In the genomic region with DNA sequence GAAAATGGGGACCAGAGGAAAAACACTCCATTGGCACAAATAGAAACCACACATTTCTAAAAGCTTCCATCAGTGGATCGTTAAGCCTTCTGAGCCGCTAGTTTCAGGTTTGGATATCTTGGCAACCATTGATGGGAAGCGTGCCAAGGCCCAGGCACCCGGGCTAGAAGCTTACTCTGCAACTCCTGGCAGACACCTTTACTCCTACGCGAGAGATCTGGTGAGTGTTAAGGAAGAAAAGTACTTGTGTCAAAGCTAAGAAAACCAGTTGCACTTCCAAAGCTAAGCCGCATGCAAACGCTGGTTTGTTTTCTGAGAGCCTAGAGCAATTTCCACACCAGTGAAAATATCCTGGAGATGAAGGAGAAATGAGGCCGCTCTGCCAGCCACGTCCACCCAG, we compare ENCODE assay signal across 17 cellular contexts.
DNase-seq lines count a peak whose midpoint lies in the region; ATAC-seq, FAIRE-seq and TF ChIP-seq lines count a peak whose summit lies in the region.
"Had no signal": no experiment of that assay in that cellular context is flagged by ENCODE, and none has a peak within 500 bp of the region (broad histone marks: within the 10 kb centered on the region; RNA-seq: fewer than 3 reads in every experiment).

No MANE protein-coding gene starts in this region.

- peak overlapping the region; percentile 37; the same call in 1 of the 2 replicates for H3K14ac ChIP-seq in IMR-90 (replicated peaks; ENCODE audit: low read depth, low read length)

- H3K9me3 ChIP-seq in IMR-90 (ENCODE audit: control insufficient read depth, insufficient read depth, low read length) = no peaks in the 10 kb centered on the region
- H3K9me3 ChIP-seq in astrocyte (ENCODE audit: insufficient read depth, low read depth, low read length) = no peaks in the 10 kb centered on the region
- no peaks in the 10 kb centered on the region for H3K9me3 ChIP-seq in sigmoid colon
- no peaks in the 10 kb centered on the region for H3K9me3 ChIP-seq in ovary
- H3K9me3 ChIP-seq: heart left ventricle had no signal

- POLR2A ChIA-PET in IMR-90 (lab: Charles Lee; ENCODE audit: unreplicated experiment) = no interaction called here

- H2BK15ac ChIP-seq in IMR-90 (ENCODE audit: low read depth, low read length) = no peak overlapping the region

- H3K79me1 ChIP-seq in IMR-90 (ENCODE audit: low read depth in 1 of 2, low read length in 2 of 2) = no peaks in the 10 kb centered on the region

- TF ChIP-seq POLR2A in IMR-90 (IDR thresholded peaks at IDR 0.05; ENCODE audit: low read depth, low read length) (no peak), sigmoid colon (IDR thresholded peaks at IDR 0.05) (no peak), ovary (IDR thresholded peaks at IDR 0.05) (no peak)

- H3K4me1 Mint-ChIP-seq in astrocyte (ENCODE audit: low read depth, unreplicated experiment) = peaks cover 29% of the 10 kb centered on the region
- H3K4me1 Mint-ChIP-seq: activated naive CD4-positive, alpha-beta T cell treated with anti-CD3 and anti-CD28 coated beads, Interleukin-2, amount 10 ng/mL, durations not matched to agents 7 days and 5 days had no signal

- H3K4me3 ChIP-seq in IMR-90 (ENCODE audit: insufficient read depth, low read depth, low read length) = no peak overlapping the region
- H3K4me3 ChIP-seq in astrocyte (ENCODE audit: insufficient read depth, low read depth, low read length) = no peak overlapping the region
- no peak overlapping the region for H3K4me3 ChIP-seq in sigmoid colon
- H3K4me3 ChIP-seq in ovary = no peak overlapping the region
- H3K4me3 ChIP-seq: heart left ventricle had no signal

- peak overlapping the region; percentile 62 for H2BK120ac ChIP-seq in IMR-90 (ENCODE audit: low read depth, low read length)

- no peak overlapping the region; the same call in 1 of the 2 replicates for H3K4me2 ChIP-seq in IMR-90 (ENCODE audit: low read depth, low read length)
- peak overlapping the region; percentile 25 for H3K4me2 ChIP-seq in astrocyte (ENCODE audit: low read length)

- H3K27ac ChIP-seq in IMR-90 (ENCODE audit: insufficient read depth, low read length) (no peak overlapping the region), astrocyte (ENCODE audit: low read depth, low read length) (peak overlapping the region; percentile 14), sigmoid colon (peak overlapping the region in 1 of 4 donors; percentile 17), ovary (no peak overlapping the region)
- H3K27ac ChIP-seq: heart left ventricle had no signal

- H3K4me1 ChIP-seq in IMR-90 (ENCODE audit: control insufficient read depth, insufficient read depth, low read length) = peaks cover 7% of the 10 kb centered on the region
- peaks cover 5% of the 10 kb centered on the region for H3K4me1 ChIP-seq in astrocyte (ENCODE audit: insufficient read depth, low read length)
- peaks cover 0 to 16% (median 14%) of the 10 kb centered on the region in 4 donors for H3K4me1 ChIP-seq in sigmoid colon
- H3K4me1 ChIP-seq in ovary (ENCODE audit: insufficient read depth) = no peaks in the 10 kb centered on the region

- H3K23ac ChIP-seq in IMR-90 (ENCODE audit: low read depth, low read length) = no peak overlapping the region

- H4K8ac ChIP-seq in IMR-90 (ENCODE audit: low read depth in 2 of 2, low read length in 2 of 2) = no peak overlapping the region

- H3K36me3 Mint-ChIP-seq in astrocyte (ENCODE audit: low read depth, unreplicated experiment) = no peaks in the 10 kb centered on the region
- H3K36me3 Mint-ChIP-seq: activated naive CD4-positive, alpha-beta T cell treated with anti-CD3 and anti-CD28 coated beads, Interleukin-2, amount 10 ng/mL, durations not matched to agents 7 days and 5 days; brain; natural killer cell treated with Interleukin-12 subunit alpha and Interleukin-12 subunit beta and Interleukin-15 and Interleukin-18, amount 100 ng/mL, for 72 hours had no signal

- CTCF ChIA-PET in IMR-90 (lab: Yijun Ruan, JAX) = no interaction called here

- no peak overlapping the region for H3K9ac ChIP-seq in IMR-90 (ENCODE audit: low read depth, low read length)
- H3K9ac ChIP-seq in astrocyte (ENCODE audit: low read length) = no peak overlapping the region

- DNase-seq in IMR-90 (no peak), astrocyte (ENCODE audit: low read depth) (no peak), fibroblast of the conjunctiva (ENCODE audit: low read depth) (peak; percentile 5), sigmoid colon (peak; percentile 82), ovary (no peak)
- DNase-seq in stimulated activated CD8-positive, alpha-beta memory T cell treated with anti-CD3 and anti-CD28 coated beads, Interleukin-4, amount 100 ng/mL, for 48 hours = no peak
- DNase-seq in activated CD8-positive, alpha-beta memory T cell treated with anti-CD3 and anti-CD28 coated beads for 24 hours = no peak
- DNase-seq: activated naive CD4-positive, alpha-beta T cell treated with anti-CD3 and anti-CD28 coated beads, Interleukin-2, amount 10 ng/mL, durations not matched to agents 7 days and 5 days; dermis blood vessel endothelial cell; erythroblast; heart left ventricle; mesendoderm; NCI-H1930 had no signal

- dilution Hi-C loops in IMR-90 (cut with HindIII; ENCODE audit: low sequenced_read_pairs, unreplicated experiment) = no loop called here

- ATAC-seq in IMR-90 (ENCODE audit: low read depth) (no peak), GM18511 (IDR thresholded peaks at IDR 0.05; ENCODE audit: unreplicated experiment) (no peak)
- ATAC-seq: heart left ventricle; natural killer cell treated with Interleukin-12 subunit alpha and Interleukin-12 subunit beta and Interleukin-15 and Interleukin-18, amount 100 ng/mL, for 72 hours had no signal

- H4K20me1 ChIP-seq in IMR-90 (ENCODE audit: insufficient read depth, low read length) = no peaks in the 10 kb centered on the region
- H4K20me1 ChIP-seq in astrocyte (ENCODE audit: insufficient read depth, low read length) = no peaks in the 10 kb centered on the region

- peak overlapping the region; percentile 17; the same call in 1 of the 2 replicates for H4K91ac ChIP-seq in IMR-90 (ENCODE audit: insufficient read depth, low read depth, low read length)

- H3K4me3 Mint-ChIP-seq in astrocyte (ENCODE audit: unreplicated experiment) = no peak overlapping the region
- H3K4me3 Mint-ChIP-seq: activated naive CD4-positive, alpha-beta T cell treated with anti-CD3 and anti-CD28 coated beads, Interleukin-2, amount 10 ng/mL, durations not matched to agents 7 days and 5 days; natural killer cell treated with Interleukin-12 subunit alpha and Interleukin-12 subunit beta and Interleukin-15 and Interleukin-18, amount 100 ng/mL, for 72 hours had no signal

- H4K5ac ChIP-seq in IMR-90 (ENCODE audit: low read depth, low read length) = peak overlapping the region; percentile 43; the same call in 1 of the 2 replicates

- H3K9me3 Mint-ChIP-seq in astrocyte (ENCODE audit: unreplicated experiment) = peaks cover 2% of the 10 kb centered on the region
- H3K9me3 Mint-ChIP-seq: activated naive CD4-positive, alpha-beta T cell treated with anti-CD3 and anti-CD28 coated beads, Interleukin-2, amount 10 ng/mL, durations not matched to agents 7 days and 5 days; natural killer cell treated with Interleukin-12 subunit alpha and Interleukin-12 subunit beta and Interleukin-15 and Interleukin-18, amount 100 ng/mL, for 72 hours had no signal

- H3K79me2 ChIP-seq in astrocyte (ENCODE audit: insufficient read depth, low read length) = no peaks in the 10 kb centered on the region

- WGBS in IMR-90 (ENCODE audit: extremely low coverage in 2 of 2, insufficient read length in 1 of 2), 2 experiments = no CpG with 5 or more reads among the region's 10 CpGs
- WGBS in sigmoid colon, 2 donors = 80 to 86% methylated on average over 10 of the region's 10 CpGs
- 60 to 65% (median 64%) methylated on average over 10 of the region's 10 CpGs for WGBS in ovary, 3 donors

- H2BK20ac ChIP-seq in IMR-90 (ENCODE audit: low read depth, low read length) = peak overlapping the region; percentile 30; the same call in 1 of the 2 replicates

- H3K9me1 ChIP-seq in IMR-90 (ENCODE audit: insufficient read depth, low read length) = peaks cover 9% of the 10 kb centered on the region

- H3K18ac ChIP-seq in IMR-90 (ENCODE audit: low read depth, low read length) = no peak overlapping the region

- BruUV-seq in IMR-90 (replicated peaks; lab: Mats Ljungman, UMichigan) = no TSS peak

- H2BK5ac ChIP-seq in IMR-90 (ENCODE audit: low read depth, low read length, poor library complexity, severe bottlenecking) = no peak overlapping the region

- H2AFZ ChIP-seq in IMR-90 (replicated peaks; ENCODE audit: low read length, poor library complexity) = peak overlapping the region; percentile 12
- H2AFZ ChIP-seq in astrocyte (ENCODE audit: low read depth, low read length) = no peak overlapping the region

- peak overlapping the region; percentile 37; the same call in 1 of the 2 replicates for H3K4ac ChIP-seq in IMR-90 (ENCODE audit: low read depth, low read length)

- H3K27me3 ChIP-seq in IMR-90 (ENCODE audit: control insufficient read depth, insufficient read depth, low read length) (no peaks in the 10 kb centered on the region), astrocyte (ENCODE audit: insufficient read depth, low read length) (no peaks in the 10 kb centered on the region), sigmoid colon (peaks cover 0 to 15% (median 0%) of the 10 kb centered on the region in 3 donors), ovary (no peaks in the 10 kb centered on the region)

- TF ChIP-seq CTCF in IMR-90 (conservative IDR thresholded peaks at IDR 0.05; ENCODE audit: low read depth, low read length) (no peak), astrocyte (IDR thresholded peaks at IDR 0.05; ENCODE audit: insufficient read depth, low read depth, low read length) (no peak), sigmoid colon (IDR thresholded peaks at IDR 0.05) (no peak), ovary (IDR thresholded peaks at IDR 0.05) (no peak)

- in situ Hi-C loops in IMR-90 (cut with MboI; ENCODE audit: low sequenced_read_pairs) = no loop called here

- peak overlapping the region; percentile 40; the same call in 1 of the 2 replicates for H2AK5ac ChIP-seq in IMR-90 (ENCODE audit: low read depth, low read length)

- H3K36me3 ChIP-seq in IMR-90 (ENCODE audit: control insufficient read depth, insufficient read depth, low read length) = no peaks in the 10 kb centered on the region
- H3K36me3 ChIP-seq in astrocyte (ENCODE audit: insufficient read depth, low read length) = no peaks in the 10 kb centered on the region
- H3K36me3 ChIP-seq in sigmoid colon = no peaks in the 10 kb centered on the region
- no peaks in the 10 kb centered on the region for H3K36me3 ChIP-seq in ovary
- H3K36me3 ChIP-seq: heart left ventricle had no signal

- TF ChIP-seq RAD21 in IMR-90 (IDR thresholded peaks at IDR 0.05; ENCODE audit: low read length) = no peak

- TF ChIP-seq EP300 in sigmoid colon (IDR thresholded peaks at IDR 0.05) (no peak), ovary (IDR thresholded peaks at IDR 0.05) (no peak)

- no peaks in the 10 kb centered on the region for H3K27me3 Mint-ChIP-seq in astrocyte (ENCODE audit: low read depth, unreplicated experiment)

- H2AK9ac ChIP-seq in IMR-90 (replicated peaks; ENCODE audit: low read depth, low read length, poor library complexity) = no peak overlapping the region

- intact Hi-C loops in IMR-90 (cut with micrococcal nuclease) (no loop called here), sigmoid colon (cut with DNase I) (no loop called here), ovary (cut with DNase I) (no loop called here)

- no peak for FAIRE-seq in astrocyte (lab: Jason Lieb, UNC)
- FAIRE-seq: GM18507 had no signal

- no peak overlapping the region for H3K27ac Mint-ChIP-seq in astrocyte (ENCODE audit: unreplicated experiment)
- H3K27ac Mint-ChIP-seq: activated naive CD4-positive, alpha-beta T cell treated with anti-CD3 and anti-CD28 coated beads, Interleukin-2, amount 10 ng/mL, durations not matched to agents 7 days and 5 days; natural killer cell treated with Interleukin-12 subunit alpha and Interleukin-12 subunit beta and Interleukin-15 and Interleukin-18, amount 100 ng/mL, for 72 hours had no signal

- no peak overlapping the region for H3K56ac ChIP-seq in IMR-90 (ENCODE audit: extremely low read depth, insufficient read depth, low read length)

Comparison
In these comparisons a context has a peak if more than half of its experiments do, and no peak if none do; other contexts are left out.
1. DNase-seq: peak in fibroblast of the conjunctiva (single experiment) and sigmoid colon (single experiment); none in IMR-90 (single experiment), astrocyte (single experiment), stimulated activated CD8-positive, alpha-beta memory T cell treated with anti-CD3 and anti-CD28 coated beads, Interleukin-4, amount 100 ng/mL, for 48 hours (single experiment), activated CD8-positive, alpha-beta memory T cell treated with anti-CD3 and anti-CD28 coated beads for 24 hours (single experiment) and ovary (0 of 5).